10 cellular contexts compared by ENCODE assay signal in the genomic region with DNA sequence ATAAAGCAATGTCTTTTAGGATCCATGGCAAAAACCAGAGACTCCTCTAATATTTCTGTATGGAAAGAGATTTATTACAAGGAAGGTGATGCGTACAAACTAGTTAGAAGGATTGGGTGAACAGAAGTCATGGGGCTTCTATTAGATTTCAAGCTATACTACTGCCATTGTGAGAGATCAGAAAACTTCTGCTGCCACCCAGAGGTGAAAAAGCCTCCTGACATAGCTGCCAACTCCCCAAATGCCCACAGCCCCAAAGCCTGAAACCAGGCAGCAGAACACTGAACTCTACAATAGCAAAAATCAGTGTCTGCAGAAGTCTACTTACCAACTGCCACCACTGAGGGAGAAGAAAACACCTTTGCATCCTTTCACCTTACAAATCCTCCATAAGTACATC.
A peak's percentile ranks its signal among the peaks of the same experiment; 100 is the strongest.
DNase-seq lines count a peak whose midpoint lies in the region; ATAC-seq and TF ChIP-seq lines count a peak whose summit lies in the region.
"Had no signal": no experiment of that assay in that cellular context is flagged by ENCODE, and none has a peak within 500 bp of the region (broad histone marks: within the 10 kb centered on the region; RNA-seq: fewer than 3 reads in every experiment).

No MANE protein-coding gene starts in this region.

- H3K27me3 Mint-ChIP-seq in activated CD8-positive, alpha-beta T cell treated with anti-CD3 and anti-CD28 coated beads for 36 hours = no peaks in the 10 kb centered on the region
- no peaks in the 10 kb centered on the region for H3K27me3 Mint-ChIP-seq in activated CD8-positive, alpha-beta T cell treated with anti-CD3 and anti-CD28 coated beads, Interleukin-2, amount 10 ng/mL, durations not matched to agents 7 days and 5 days (ENCODE audit: low read depth)

- H3K4me1 Mint-ChIP-seq in activated CD8-positive, alpha-beta T cell treated with anti-CD3 and anti-CD28 coated beads for 36 hours (ENCODE audit: low read depth) = no peaks in the 10 kb centered on the region
- H3K4me1 Mint-ChIP-seq in activated CD8-positive, alpha-beta T cell treated with anti-CD3 and anti-CD28 coated beads, Interleukin-2, amount 10 ng/mL, durations not matched to agents 7 days and 5 days (ENCODE audit: low read depth) = no peaks in the 10 kb centered on the region

- WGBS in testis, 2 donors = 70 to 85% methylated on average over 1 of the region's 1 CpG

- no peak overlapping the region for H3K27ac ChIP-seq in dorsolateral prefrontal cortex
- H3K27ac ChIP-seq in testis = no peak overlapping the region

- no peaks in the 10 kb centered on the region for H3K9me3 ChIP-seq in testis

- no peak overlapping the region for H3K27ac Mint-ChIP-seq in activated CD8-positive, alpha-beta T cell treated with anti-CD3 and anti-CD28 coated beads for 36 hours
- no peak overlapping the region for H3K27ac Mint-ChIP-seq in activated CD8-positive, alpha-beta T cell treated with anti-CD3 and anti-CD28 coated beads, Interleukin-2, amount 10 ng/mL, durations not matched to agents 7 days and 5 days

- TF ChIP-seq POLR2A in testis (IDR thresholded peaks at IDR 0.05) = no peak

- no peak for TF ChIP-seq CTCF in activated CD8-positive, alpha-beta T cell treated with anti-CD3 and anti-CD28 coated beads for 36 hours (IDR thresholded peaks at IDR 0.05)
- TF ChIP-seq CTCF in dorsolateral prefrontal cortex (IDR thresholded peaks at IDR 0.05 in 54 of 56, conservative IDR thresholded peaks at IDR 0.05 in 2 of 56; ENCODE audit: low read depth in 1 of 56, partially characterized antibody in 56 of 56) = peak in 45 of 56 donors; percentile 7 to 58 (median 37)
- no peak for TF ChIP-seq CTCF in testis (IDR thresholded peaks at IDR 0.05)

- no peak for ATAC-seq in activated CD8-positive, alpha-beta T cell treated with anti-CD3 and anti-CD28 coated beads for 36 hours
- ATAC-seq in activated CD8-positive, alpha-beta T cell treated with anti-CD3 and anti-CD28 coated beads, Interleukin-2, amount 10 ng/mL, durations not matched to agents 7 days and 5 days = no peak
- no peak for ATAC-seq in HG03280 (IDR thresholded peaks at IDR 0.05; ENCODE audit: unreplicated experiment)

- CTCF ChIA-PET in activated CD8-positive, alpha-beta T cell treated with anti-CD3 and anti-CD28 coated beads for 36 hours (lab: Charles Lee) = interaction anchor here (1.1 kb wide), 1 partner anchor 17 kb away, joined by 3 read pairs; no protein-coding TSS in a partner anchor
- CTCF ChIA-PET in activated CD8-positive, alpha-beta T cell treated with anti-CD3 and anti-CD28 coated beads, Interleukin-2, amount 10 ng/mL, durations not matched to agents 7 days and 5 days (lab: Charles Lee) = no interaction called here

- H3K36me3 ChIP-seq in testis (ENCODE audit: low read depth, missing control alignments) = no peaks in the 10 kb centered on the region

- POLR2A ChIA-PET in activated CD8-positive, alpha-beta T cell treated with anti-CD3 and anti-CD28 coated beads for 36 hours (lab: Charles Lee) = no interaction called here
- POLR2A ChIA-PET in activated CD8-positive, alpha-beta T cell treated with anti-CD3 and anti-CD28 coated beads, Interleukin-2, amount 10 ng/mL, durations not matched to agents 7 days and 5 days (lab: Charles Lee) = no interaction called here

- no peaks in the 10 kb centered on the region for H3K4me1 ChIP-seq in testis

- no peaks in the 10 kb centered on the region for H3K9me3 Mint-ChIP-seq in activated CD8-positive, alpha-beta T cell treated with anti-CD3 and anti-CD28 coated beads for 36 hours
- H3K9me3 Mint-ChIP-seq in activated CD8-positive, alpha-beta T cell treated with anti-CD3 and anti-CD28 coated beads, Interleukin-2, amount 10 ng/mL, durations not matched to agents 7 days and 5 days (ENCODE audit: insufficient read depth) = no peaks in the 10 kb centered on the region

- H3K4me3 ChIP-seq in dorsolateral prefrontal cortex (no peak overlapping the region), testis (no peak overlapping the region)

- H3K27me3 ChIP-seq in dorsolateral prefrontal cortex = peaks cover 0 to 8% (median 0%) of the 10 kb centered on the region in 45 donors
- H3K27me3 ChIP-seq in testis = no peaks in the 10 kb centered on the region

- DNase-seq in activated CD8-positive, alpha-beta T cell treated with anti-CD3 and anti-CD28 coated beads for 36 hours = peak; percentile 5
- DNase-seq in activated CD8-positive, alpha-beta T cell treated with anti-CD3 and anti-CD28 coated beads, Interleukin-2, amount 10 ng/mL, durations not matched to agents 7 days and 5 days = no peak
- DNase-seq in NCI-H2227 treated with DMSO at 0.1 percent for 48 hours (lab: John Stamatoyannopoulos, UW) (peak; percentile 70), dorsolateral prefrontal cortex (peak in 2 of 10 donors; percentile 12 to 34), testis (peak; percentile 19), amniotic stem cell (lab: John Stamatoyannopoulos, UW) (no peak)
- no peak for DNase-seq in activated CD8-positive, alpha-beta memory T cell treated with anti-CD3 and anti-CD28 coated beads for 24 hours
- DNase-seq: activated effector memory CD4-positive, alpha-beta T cell treated with anti-CD3 and anti-CD28 coated beads, Interleukin-2, amount 50 U/mL, for 16 hours; islet precursor cell had no signal

- intact Hi-C loops in activated CD8-positive, alpha-beta T cell treated with anti-CD3 and anti-CD28 coated beads for 36 hours (cut with micrococcal nuclease) = no loop called here
- intact Hi-C loops in dorsolateral prefrontal cortex (cut with DNase I) = no loop called here
- intact Hi-C loops in testis (cut with DNase I; ENCODE audit: low total_unique reads) = no loop called here

- no peak overlapping the region for H3K4me3 Mint-ChIP-seq in activated CD8-positive, alpha-beta T cell treated with anti-CD3 and anti-CD28 coated beads for 36 hours
- no peak overlapping the region for H3K4me3 Mint-ChIP-seq in activated CD8-positive, alpha-beta T cell treated with anti-CD3 and anti-CD28 coated beads, Interleukin-2, amount 10 ng/mL, durations not matched to agents 7 days and 5 days

- H3K36me3 Mint-ChIP-seq in activated CD8-positive, alpha-beta T cell treated with anti-CD3 and anti-CD28 coated beads for 36 hours (ENCODE audit: low read depth) = no peaks in the 10 kb centered on the region
- H3K36me3 Mint-ChIP-seq in activated CD8-positive, alpha-beta T cell treated with anti-CD3 and anti-CD28 coated beads, Interleukin-2, amount 10 ng/mL, durations not matched to agents 7 days and 5 days (ENCODE audit: low read depth) = no peaks in the 10 kb centered on the region

Comparison
In these comparisons a context has a peak if more than half of its experiments do, and no peak if none do; other contexts are left out.
1. DNase-seq: peak in activated CD8-positive, alpha-beta T cell treated with anti-CD3 and anti-CD28 coated beads for 36 hours (single experiment), NCI-H2227 treated with DMSO at 0.1 percent for 48 hours (single experiment) and testis (single experiment); none in activated CD8-positive, alpha-beta T cell treated with anti-CD3 and anti-CD28 coated beads, Interleukin-2, amount 10 ng/mL, durations not matched to agents 7 days and 5 days (single experiment), activated CD8-positive, alpha-beta memory T cell treated with anti-CD3 and anti-CD28 coated beads for 24 hours (single experiment) and amniotic stem cell (single experiment).
2. CTCF ChIP-seq: peak in dorsolateral prefrontal cortex (45 of 56); none in activated CD8-positive, alpha-beta T cell treated with anti-CD3 and anti-CD28 coated beads for 36 hours (single experiment) and testis (0 of 3).